In genomic region chr7:144386741-144387140, GRCh38 we compare ENCODE assay signal across 1 cellular context.
TF ChIP-seq lines count a peak whose summit lies in the region.

No MANE protein-coding gene starts in this region.

TF ChIP-seq in GM23338, 12 proteins besides CTCF, POLR2A, EP300 and RAD21:
- no peak for TF ChIP-seq ZNF114 (CRISPR knock-in tag; IDR thresholded peaks at IDR 0.05)
- TF ChIP-seq ZNF331 (CRISPR knock-in tag; IDR thresholded peaks at IDR 0.05; ENCODE audit: low read depth), result no peak
- no peak for TF ChIP-seq ZNF462 (CRISPR knock-in tag; IDR thresholded peaks at IDR 0.05)
- no peak for TF ChIP-seq NANOG (IDR thresholded peaks at IDR 0.05; ENCODE audit: borderline replicate concordance)
